15 cellular contexts compared by ENCODE assay signal in genomic region chr11:124841186-124841585, GRCh38. TPM values are rescaled to one million over a fixed set of nuclear protein-coding genes. Genes with fewer than 3 reads are reported as not detected.
DNase-seq lines count a peak whose midpoint lies in the region; ATAC-seq and TF ChIP-seq lines count a peak whose summit lies in the region.
"Had no signal": no experiment of that assay in that cellular context is flagged by ENCODE, and none has a peak within 500 bp of the region (broad histone marks: within the 10 kb centered on the region; RNA-seq: fewer than 3 reads in every experiment).

No MANE protein-coding gene starts in this region.

- ATAC-seq in T-helper 17 cell = no peak
- no peak for ATAC-seq in GM19023 (IDR thresholded peaks at IDR 0.05; ENCODE audit: unreplicated experiment)
- ATAC-seq: K562 had no signal

- peaks cover 7 to 12% of the 10 kb centered on the region in 2 donors for H3K4me1 ChIP-seq in breast epithelium

- no peak overlapping the region for H3K4me3 Mint-ChIP-seq in MCF 10A (ENCODE audit: unreplicated experiment)
- peak overlapping the region; percentile 14 for H3K4me3 Mint-ChIP-seq in glutamatergic neuron (ENCODE audit: unreplicated experiment)
- no peak overlapping the region for H3K4me3 Mint-ChIP-seq in T-helper 17 cell
- H3K4me3 Mint-ChIP-seq: CD4-positive, alpha-beta T cell; HFFc6 had no signal

- H3K27ac Mint-ChIP-seq in MCF 10A (ENCODE audit: low read depth, unreplicated experiment) (no peak overlapping the region), glutamatergic neuron (ENCODE audit: unreplicated experiment) (no peak overlapping the region), T-helper 17 cell (no peak overlapping the region)
- H3K27ac Mint-ChIP-seq: CD4-positive, alpha-beta T cell; HFFc6 had no signal

- H3K27me3 Mint-ChIP-seq in MCF 10A (ENCODE audit: insufficient read depth, unreplicated experiment) (peaks cover 64% of the 10 kb centered on the region), glutamatergic neuron (ENCODE audit: unreplicated experiment) (peaks cover 51% of the 10 kb centered on the region), T-helper 17 cell (peaks cover 82% of the 10 kb centered on the region)

- no peak overlapping the region for H3K4me3 ChIP-seq in breast epithelium
- H3K4me3 ChIP-seq: K562 had no signal

- H3K9me3 Mint-ChIP-seq in MCF 10A (ENCODE audit: unreplicated experiment) = no peaks in the 10 kb centered on the region
- H3K9me3 Mint-ChIP-seq in glutamatergic neuron (ENCODE audit: unreplicated experiment) = peaks cover 5% of the 10 kb centered on the region
- H3K9me3 Mint-ChIP-seq: CD4-positive, alpha-beta T cell; HFFc6 had no signal

- POLR2A ChIA-PET in MCF 10A (lab: Yijun Ruan, JAX) = no interaction called here

- H3K36me3 ChIP-seq in breast epithelium = no peaks in the 10 kb centered on the region

- TF ChIP-seq CTCF in MCF 10A (IDR thresholded peaks at IDR 0.05; ENCODE audit: unreplicated experiment) (no peak), breast epithelium (IDR thresholded peaks at IDR 0.05) (no peak), VCaP (conservative IDR thresholded peaks at IDR 0.05) (no peak), glutamatergic neuron (IDR thresholded peaks at IDR 0.05; ENCODE audit: partially characterized antibody, unreplicated experiment) (no peak)

- no TSS peak for BruUV-seq in MCF 10A (replicated peaks; lab: Mats Ljungman, UMichigan)

- TF ChIP-seq POLR2A in breast epithelium (IDR thresholded peaks at IDR 0.05) = no peak

- H3K36me3 Mint-ChIP-seq in MCF 10A (ENCODE audit: insufficient read depth, unreplicated experiment) (peaks cover 5% of the 10 kb centered on the region), glutamatergic neuron (ENCODE audit: unreplicated experiment) (no peaks in the 10 kb centered on the region), T-helper 17 cell (ENCODE audit: low read depth) (peaks cover 3% of the 10 kb centered on the region)

- H3K27ac ChIP-seq in breast epithelium (no peak overlapping the region), VCaP (peak overlapping the region; percentile 71)

- intact Hi-C loops in MCF 10A (cut with micrococcal nuclease) = no loop called here
- intact Hi-C loops in breast epithelium (cut with DNase I; ENCODE audit: low total_unique reads) = loop anchor here (2.0 kb wide), 1 partner anchor 74 kb away; no protein-coding TSS in a partner anchor

- H3K9me3 ChIP-seq in breast epithelium (no peaks in the 10 kb centered on the region), T-helper 17 cell (ENCODE audit: control insufficient read depth, low read length, poor library complexity, severe bottlenecking) (no peaks in the 10 kb centered on the region)

- H3K4me1 Mint-ChIP-seq in MCF 10A (ENCODE audit: insufficient read depth, unreplicated experiment) = peaks cover 4% of the 10 kb centered on the region
- H3K4me1 Mint-ChIP-seq in glutamatergic neuron (ENCODE audit: low read depth, unreplicated experiment) = peaks cover 6% of the 10 kb centered on the region
- peaks cover 9% of the 10 kb centered on the region for H3K4me1 Mint-ChIP-seq in T-helper 17 cell

- CTCF ChIA-PET in MCF 10A (lab: Yijun Ruan, JAX) = interaction anchor here (5.8 kb wide), 1 partner anchor 198 kb away, joined by 66 read pairs; no protein-coding TSS in a partner anchor

- peaks cover 16 to 84% of the 10 kb centered on the region in 2 donors for H3K27me3 ChIP-seq in breast epithelium

- DNase-seq in MCF 10A (ENCODE audit: unreplicated experiment) = peak; percentile 20
- DNase-seq in breast epithelium (ENCODE audit: low spot score in 2 of 2) = no peak
- DNase-seq in glutamatergic neuron = no peak
- DNase-seq in T-helper 17 cell = no peak
- DNase-seq in DMS 273 (lab: John Stamatoyannopoulos, UW; ENCODE audit: unreplicated experiment) = no peak
- no peak for DNase-seq in OCI-M2 (lab: John Stamatoyannopoulos, UW; ENCODE audit: unreplicated experiment)
- DNase-seq: CD4-positive, alpha-beta T cell; HFFc6; NCI-H1694 treated with DMSO at 0.1 percent for 48 hours; NCI-H2107; NCI-H524 treated with DMSO at 0.1 percent for 48 hours had no signal

RNA-seq across cellular contexts. Expression of gene ROBO3, which starts 24.0 kb away (rescaled TPM):
- 104 and 117 TPM in 2 replicates for total RNA-seq in MCF 10A (2022)
- total RNA-seq in breast epithelium = 10 to 100 TPM in 2 of 3 donors, 1 to 10 TPM in 1; 9.1 to 30.9 (median 15.4) TPM
- total RNA-seq in glutamatergic neuron (ENCODE audit: unreplicated experiment) = 5.9 TPM
- 10 to 100 TPM; 17.5 to 18.0 TPM for total RNA-seq in T-helper 17 cell

RNA-seq across cellular contexts. Expression of gene MSANTD2, which starts 41.0 kb away (rescaled TPM):
- total RNA-seq in MCF 10A (2022) (14.2 and 15.3 TPM in 2 replicates), breast epithelium (10 to 100 TPM; 10.9 to 34.2 (median 27.2) TPM), glutamatergic neuron (ENCODE audit: unreplicated experiment) (22.8 TPM), T-helper 17 cell (10 to 100 TPM; 10.1 to 11.3 TPM)

RNA-seq across cellular contexts. Expression of gene ROBO4, which starts 56.5 kb away (rescaled TPM):
- total RNA-seq in MCF 10A (2022) = 10.6 and 14.2 TPM in 2 replicates
- total RNA-seq in breast epithelium = 10 to 100 TPM; 11.9 to 30.5 (median 12.8) TPM
- not detected for total RNA-seq in glutamatergic neuron (ENCODE audit: unreplicated experiment)
- not detected for total RNA-seq in T-helper 17 cell
- total RNA-seq: CD4-positive, alpha-beta T cell; K562; SK-MEL-5 had no signal
